18 cellular contexts compared by ENCODE assay signal in genomic region chr5:147065071-147065470, GRCh38.
A peak's percentile ranks its signal among the peaks of the same experiment; 100 is the strongest.
DNase-seq lines count a peak whose midpoint lies in the region; ATAC-seq, FAIRE-seq and TF ChIP-seq lines count a peak whose summit lies in the region.
"Had no signal": no experiment of that assay in that cellular context is flagged by ENCODE, and none has a peak within 500 bp of the region (broad histone marks: within the 10 kb centered on the region; RNA-seq: fewer than 3 reads in every experiment).

No MANE protein-coding gene starts in this region.

- FAIRE-seq in HepG2 (lab: Jason Lieb, UNC): no peak
- FAIRE-seq: GM18507 had no signal

- TF ChIP-seq POLR2A in HepG2 (IDR thresholded peaks at IDR 0.05; ENCODE audit: insufficient read depth in 1 of 2, low read depth in 2 of 2, low read length in 2 of 2): no peak

- no peak for TF ChIP-seq RAD21 in HepG2 (CRISPR knock-in tag; IDR thresholded peaks at IDR 0.05)

- H3K9ac ChIP-seq in HepG2 (ENCODE audit: insufficient read depth, low read depth, low read length): no peak overlapping the region
- H3K9ac ChIP-seq in Karpas-422 (ENCODE audit: low read length): no peak overlapping the region

- H3K4me3 ChIP-seq in HepG2 (replicated peaks in 1 of 3; ENCODE audit: insufficient read depth in 1 of 3, low read depth in 2 of 3, low read length in 3 of 3): no peak overlapping the region
- H3K4me3 ChIP-seq in Karpas-422 (ENCODE audit: low read length): no peak overlapping the region
- H3K4me3 ChIP-seq: dorsolateral prefrontal cortex, lung had no signal

- BruUV-seq in HepG2 (replicated peaks; lab: Mats Ljungman, UMichigan): no TSS peak

- POLR2A ChIA-PET in HepG2 (lab: Yijun Ruan, JAX): no interaction called here

- WGBS in HepG2 (ENCODE audit: low lambda C conversion rate): 26% methylated on average over 1 of the region's 1 CpG

- no peak for DNase-seq in HepG2 (ENCODE audit: low spot score)
- DNase-seq in T-helper 1 cell: no peak
- DNase-seq in Karpas-422: no peak
- DNase-seq: activated CD4-positive, alpha-beta T cell treated with anti-CD3 and anti-CD28 coated beads for 4 hours; dorsolateral prefrontal cortex; EL; MV-4-11; NCI-H2227 treated with DMSO at 0.1 percent for 48 hours had no signal

- no peak for TF ChIP-seq CTCF in HepG2 (CRISPR knock-in tag; IDR thresholded peaks at IDR 0.05)

- TF ChIP-seq EP300 in HepG2 (IDR thresholded peaks at IDR 0.05; ENCODE audit: low read depth in 2 of 2, low read length in 2 of 2) (no peak), HepG2 (CRISPR knock-in tag; IDR thresholded peaks at IDR 0.05; ENCODE audit: borderline replicate concordance) (no peak)

- no peak overlapping the region for H3K27ac ChIP-seq in HepG2 (ENCODE audit: extremely low read length, insufficient read depth, low read length)
- no peak overlapping the region for H3K27ac ChIP-seq in Karpas-422 (ENCODE audit: low read length)
- H3K27ac ChIP-seq: C4-2B, neutrophil had no signal

- intact Hi-C loops in HepG2 (cut with micrococcal nuclease; ENCODE audit: unreplicated experiment): no loop called here

- peak; percentile 45 for ATAC-seq in GM18519 (IDR thresholded peaks at IDR 0.05; ENCODE audit: low FRiP score, unreplicated experiment)
- peak; percentile 61 for ATAC-seq in GM19452 (IDR thresholded peaks at IDR 0.05; ENCODE audit: unreplicated experiment)
- ATAC-seq in HG02759 (IDR thresholded peaks at IDR 0.05; ENCODE audit: unreplicated experiment): peak; percentile 72
- peak; percentile 43 for ATAC-seq in HG03565 (IDR thresholded peaks at IDR 0.05; ENCODE audit: unreplicated experiment)
- ATAC-seq in HepG2: no peak
- no peak for ATAC-seq in HG03571 (IDR thresholded peaks at IDR 0.05; ENCODE audit: unreplicated experiment)
- ATAC-seq: HCT116 had no signal

- no peak overlapping the region for H3K4me2 ChIP-seq in HepG2 (ENCODE audit: low read depth, low read length)
- no peak overlapping the region for H3K4me2 ChIP-seq in Karpas-422 (ENCODE audit: low read depth, low read length, poor library complexity, severe bottlenecking)

- H3K4me1 ChIP-seq in HepG2 (ENCODE audit: insufficient read depth, low read length): peaks cover 12% of the 10 kb centered on the region
- no peaks in the 10 kb centered on the region for H3K4me1 ChIP-seq in Karpas-422 (ENCODE audit: low read length)

- H3K9me2 ChIP-seq in Karpas-422 (replicated peaks; ENCODE audit: insufficient read depth, low read length): no peaks in the 10 kb centered on the region

- H2AFZ ChIP-seq in HepG2 (ENCODE audit: low read length) (no peak overlapping the region), Karpas-422 (ENCODE audit: low read length) (no peak overlapping the region)

- in situ Hi-C loops in HepG2 (cut with HindIII; ENCODE audit: extremely low pct_ligation_motif_present, low pct_unique_long_range_greater_than_20kb): no loop called here

- no peaks in the 10 kb centered on the region for H3K36me3 ChIP-seq in HepG2 (replicated peaks in 1 of 2; ENCODE audit: control insufficient read depth in 1 of 2, insufficient read depth in 2 of 2, low read length in 2 of 2)
- H3K36me3 ChIP-seq in Karpas-422 (ENCODE audit: insufficient read depth, low read length): no peaks in the 10 kb centered on the region
- H3K36me3 ChIP-seq: neutrophil had no signal

- H3K9me3 ChIP-seq in HepG2 (ENCODE audit: low read length) (no peaks in the 10 kb centered on the region), Karpas-422 (ENCODE audit: low read length) (no peaks in the 10 kb centered on the region)
- H3K9me3 ChIP-seq: neutrophil had no signal

- H4K20me1 ChIP-seq in HepG2 (ENCODE audit: insufficient read depth, low read length): no peaks in the 10 kb centered on the region
- H4K20me1 ChIP-seq in Karpas-422 (ENCODE audit: insufficient read depth, low read depth, low read length): no peaks in the 10 kb centered on the region

- CTCF ChIA-PET in HepG2 (lab: Yijun Ruan, JAX; ENCODE audit: low intra/inter-chr PET ratio, low total read pairs): no interaction called here

- H3K27me3 ChIP-seq in HepG2 (ENCODE audit: control insufficient read depth in 1 of 2, insufficient read depth in 2 of 2, low read length in 2 of 2) (no peaks in the 10 kb centered on the region), Karpas-422 (ENCODE audit: low read length) (no peaks in the 10 kb centered on the region)
- H3K27me3 ChIP-seq: dorsolateral prefrontal cortex, neutrophil had no signal

- H3K79me2 ChIP-seq in HepG2 (ENCODE audit: insufficient read depth, low read length) (no peaks in the 10 kb centered on the region), Karpas-422 (ENCODE audit: low read length) (no peaks in the 10 kb centered on the region)

TF ChIP-seq in HepG2, 621 proteins besides CTCF, POLR2A, EP300 and RAD21 (continues in another document):
- no peak for TF ChIP-seq ZNF280B (CRISPR knock-in tag; IDR thresholded peaks at IDR 0.05; ENCODE audit: borderline replicate concordance)
- no peak for TF ChIP-seq ZNF142 (CRISPR knock-in tag; IDR thresholded peaks at IDR 0.05)
- no peak for TF ChIP-seq TEAD2 (CRISPR knock-in tag; IDR thresholded peaks at IDR 0.05)
- no peak for TF ChIP-seq ZNF3 (CRISPR knock-in tag; IDR thresholded peaks at IDR 0.05)
- no peak for TF ChIP-seq ZBTB34 (CRISPR knock-in tag; IDR thresholded peaks at IDR 0.05)
- no peak for TF ChIP-seq ZBTB2 (CRISPR knock-in tag; IDR thresholded peaks at IDR 0.05; ENCODE audit: low read depth)
- no peak for TF ChIP-seq GZF1 (CRISPR knock-in tag; IDR thresholded peaks at IDR 0.05)

Comparison
In these comparisons a context has a peak if more than half of its experiments do, and no peak if none do; other contexts are left out.
1. ATAC-seq: peak in GM18519 (single experiment), GM19452 (single experiment), HG02759 (single experiment) and HG03565 (single experiment); none in HepG2 (single experiment) and HG03571 (single experiment).